Comparison of ENCODE assay signal across 7 cellular contexts in the genomic region with DNA sequence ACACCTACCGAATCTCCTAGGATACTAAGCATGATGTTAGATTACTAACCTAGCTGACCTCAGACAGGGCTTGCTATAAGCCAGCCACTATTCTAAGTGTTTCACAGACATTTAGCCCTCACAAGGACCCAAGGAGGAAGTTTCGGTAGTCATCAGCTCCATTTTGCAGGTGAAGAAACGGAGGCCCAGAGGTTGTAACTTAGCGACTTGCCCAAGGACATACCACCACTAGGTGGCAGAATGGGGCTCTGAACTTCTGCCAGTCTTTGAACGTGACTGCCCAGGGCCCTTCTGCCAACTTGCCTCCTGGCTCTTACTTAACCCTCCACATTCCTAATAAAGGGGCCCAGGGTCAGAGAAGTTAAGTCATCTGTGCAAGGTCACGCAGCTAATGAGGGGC.
DNase-seq lines count a peak whose midpoint lies in the region; ATAC-seq and TF ChIP-seq lines count a peak whose summit lies in the region.

No MANE protein-coding gene starts in this region.

- H3K4me3 Mint-ChIP-seq in T-cell: no peak overlapping the region
- no peak overlapping the region for H3K4me3 Mint-ChIP-seq in nephron

- H3K27ac ChIP-seq in KMS-11 (no peak overlapping the region), colonic mucosa (no peak overlapping the region)

- H2AFZ ChIP-seq in KMS-11 (ENCODE audit: low read depth): no peak overlapping the region

- DNase-seq in ELR (ENCODE audit: low read depth): peak; percentile 13
- DNase-seq in T-cell: peak in 19 of 34 experiments; percentile 1 to 22 (median 14)
- peak; percentile 60 for DNase-seq in colonic mucosa
- DNase-seq in NCI-H128 (lab: John Stamatoyannopoulos, UW; ENCODE audit: unreplicated experiment): no peak

- no peaks in the 10 kb centered on the region for H4K20me1 ChIP-seq in KMS-11 (ENCODE audit: insufficient read depth)

- TF ChIP-seq CTCF in KMS-11 (conservative IDR thresholded peaks at IDR 0.05; ENCODE audit: low read depth, low read length) (peak; percentile 64), colonic mucosa (IDR thresholded peaks at IDR 0.05) (peak; percentile 54), nephron (IDR thresholded peaks at IDR 0.05; ENCODE audit: unreplicated experiment in 3 of 3) (peak; percentile 35 to 45 (median 40))

- H3K9me3 Mint-ChIP-seq in T-cell: no peaks in the 10 kb centered on the region
- H3K9me3 Mint-ChIP-seq in nephron: no peaks in the 10 kb centered on the region

- H3K27ac Mint-ChIP-seq in T-cell: no peak overlapping the region
- no peak overlapping the region for H3K27ac Mint-ChIP-seq in nephron

- intact Hi-C loops in colonic mucosa (cut with DNase I): loop anchor here (5.0 kb wide), 1 partner anchor 282 kb away; no protein-coding TSS in a partner anchor

- H3K36me3 Mint-ChIP-seq in T-cell (no peaks in the 10 kb centered on the region), nephron (ENCODE audit: low read depth) (no peaks in the 10 kb centered on the region)

- ATAC-seq in T-cell (replicated peaks in 1 of 4) (no peak), HG03439 (IDR thresholded peaks at IDR 0.05; ENCODE audit: unreplicated experiment) (no peak)

- no peak overlapping the region for H3K4me3 ChIP-seq in KMS-11 (IDR thresholded peaks at IDR 0.05; ENCODE audit: insufficient read depth, low read depth, low read length)
- H3K4me3 ChIP-seq in colonic mucosa: no peak overlapping the region

- H3K4me1 ChIP-seq in KMS-11 (ENCODE audit: low read depth, poor library complexity, severe bottlenecking): no peaks in the 10 kb centered on the region
- H3K4me1 ChIP-seq in colonic mucosa: no peaks in the 10 kb centered on the region

- H3K9me3 ChIP-seq in colonic mucosa: no peaks in the 10 kb centered on the region

- H3K79me2 ChIP-seq in KMS-11 (ENCODE audit: insufficient read depth, low read depth): no peaks in the 10 kb centered on the region

- H3K36me3 ChIP-seq in KMS-11 (ENCODE audit: insufficient read depth) (no peaks in the 10 kb centered on the region), colonic mucosa (no peaks in the 10 kb centered on the region)

- CTCF ChIA-PET in T-cell (lab: Charles Lee): interaction anchor here in 1 of 2 donors (1.6 kb wide), 1 partner anchor 283 kb away, joined by 9 read pairs; no protein-coding TSS in a partner anchor

- H3K9ac ChIP-seq in KMS-11: no peak overlapping the region
- H3K9ac ChIP-seq in colonic mucosa (ENCODE audit: low read depth in 2 of 2, low read length in 2 of 2): no peak overlapping the region

- H3K4me2 ChIP-seq in KMS-11: no peak overlapping the region

- POLR2A ChIA-PET in T-cell (lab: Charles Lee): no interaction called here

- H3K27me3 Mint-ChIP-seq in T-cell: peaks cover 13 to 34% of the 10 kb centered on the region in 2 donors
- H3K27me3 Mint-ChIP-seq in nephron (ENCODE audit: low read depth): peaks cover 34% of the 10 kb centered on the region

- H3K4me1 Mint-ChIP-seq in T-cell: no peaks in the 10 kb centered on the region
- H3K4me1 Mint-ChIP-seq in nephron: no peaks in the 10 kb centered on the region

- H3K27me3 ChIP-seq in KMS-11 (ENCODE audit: insufficient read depth, low read depth): 0 out of 2 replicates have a peak, but pooled peaks cover 2% of the 10 kb centered on the region
- no peaks in the 10 kb centered on the region for H3K27me3 ChIP-seq in colonic mucosa
